8 cellular contexts compared by ENCODE assay signal in the genomic region with DNA sequence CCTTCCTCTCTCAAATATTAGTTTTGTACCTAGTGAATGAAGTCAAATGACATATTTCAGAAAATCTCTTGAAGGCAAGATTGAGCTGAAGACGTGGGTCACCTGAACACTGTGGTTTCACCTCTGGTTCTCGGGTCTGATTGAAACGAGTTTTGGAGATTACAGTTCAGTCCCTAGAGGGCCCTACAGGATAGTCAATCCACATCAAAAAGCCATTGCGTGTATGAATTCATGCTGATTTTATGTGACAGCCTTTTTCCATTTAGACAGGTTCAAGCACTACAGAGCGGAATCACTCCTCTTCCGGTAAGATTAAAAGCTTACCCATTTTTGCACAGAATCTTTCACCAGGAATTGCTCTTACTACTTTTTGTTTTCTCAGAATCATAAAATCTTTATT.
A peak's percentile ranks its signal among the peaks of the same experiment; 100 is the strongest.
DNase-seq lines count a peak whose midpoint lies in the region; ATAC-seq and TF ChIP-seq lines count a peak whose summit lies in the region.

No MANE protein-coding gene starts in this region.

- in situ Hi-C loops in SK-MEL-5 (cut with HindIII; ENCODE audit: low pct_unique_long_range_greater_than_20kb, low sequenced_read_pairs), result no loop called here

- ATAC-seq in HG02884 (IDR thresholded peaks at IDR 0.05; ENCODE audit: unreplicated experiment), result no peak
- no peak for ATAC-seq in GM18517 (IDR thresholded peaks at IDR 0.05; ENCODE audit: unreplicated experiment)

- peak; percentile 54 for TF ChIP-seq CTCF in AG09309 (IDR thresholded peaks at IDR 0.05; ENCODE audit: control insufficient read depth, insufficient read depth, low read depth, low read length, missing control alignments)
- TF ChIP-seq CTCF in GM12865 (IDR thresholded peaks at IDR 0.05; ENCODE audit: insufficient read depth, low read depth, low read length, missing control alignments), result no peak
- peak; percentile 5 for TF ChIP-seq CTCF in foreskin fibroblast (IDR thresholded peaks at IDR 0.05; ENCODE audit: low read depth, low read length)
- no peak for TF ChIP-seq CTCF in endothelial cell (IDR thresholded peaks at IDR 0.05; ENCODE audit: unreplicated experiment)

- peaks cover 2% of the 10 kb centered on the region for H3K27me3 Mint-ChIP-seq in endothelial cell (ENCODE audit: unreplicated experiment)

- H3K4me3 ChIP-seq in AG09309 (ENCODE audit: control insufficient read depth, low read depth, low read length), result no peak overlapping the region
- H3K4me3 ChIP-seq in GM12865 (ENCODE audit: low read depth, low read length), result no peak overlapping the region
- no peak overlapping the region for H3K4me3 ChIP-seq in foreskin fibroblast (ENCODE audit: low read depth in 1 of 2, low read length in 2 of 2)

- no peak overlapping the region for H3K4me3 Mint-ChIP-seq in endothelial cell (ENCODE audit: unreplicated experiment)

- H3K4me1 Mint-ChIP-seq in endothelial cell (ENCODE audit: unreplicated experiment), result peaks cover 4% of the 10 kb centered on the region

- H3K36me3 Mint-ChIP-seq in endothelial cell (ENCODE audit: low read depth, unreplicated experiment), result no peaks in the 10 kb centered on the region

- no peaks in the 10 kb centered on the region for H3K9me3 Mint-ChIP-seq in endothelial cell (ENCODE audit: unreplicated experiment)

- DNase-seq in AG09309 (ENCODE audit: low read depth) (peak; percentile 4), GM12865 (ENCODE audit: low read depth) (peak; percentile 4), SK-MEL-5 (ENCODE audit: low read depth, low spot score) (peak; percentile 56), foreskin fibroblast (peak in 1 of 2 donors; percentile 6), endothelial cell (ENCODE audit: low spot score) (no peak)
- DNase-seq in activated CD4-positive, CD25-positive, alpha-beta regulatory T cell treated with anti-CD3 and anti-CD28 coated beads, Interleukin-2, amount 50 U/mL, for 72 hours, result no peak

- no peak overlapping the region for H3K27ac Mint-ChIP-seq in endothelial cell (ENCODE audit: unreplicated experiment)

Comparison
In these comparisons a context has a peak if more than half of its experiments do, and no peak if none do; other contexts are left out.
1. DNase-seq: peak in AG09309 (single experiment), GM12865 (single experiment) and SK-MEL-5 (single experiment); none in endothelial cell (single experiment) and activated CD4-positive, CD25-positive, alpha-beta regulatory T cell treated with anti-CD3 and anti-CD28 coated beads, Interleukin-2, amount 50 U/mL, for 72 hours (single experiment).
2. CTCF ChIP-seq: peak in AG09309 (single experiment) and foreskin fibroblast (single experiment); none in GM12865 (single experiment) and endothelial cell (single experiment).